ENCODE assay signal across 22 cellular contexts in genomic region chr2:189413249-189413648, GRCh38.
"Had no signal": no experiment of that assay in that cellular context is flagged by ENCODE, and none has a peak within 500 bp of the region (broad histone marks: within the 10 kb centered on the region; RNA-seq: fewer than 3 reads in every experiment).

No MANE protein-coding gene starts in this region.

- H3K27ac ChIP-seq: colonic mucosa, parathyroid adenoma, testis had no signal

- H3K27ac Mint-ChIP-seq: activated naive CD4-positive, alpha-beta T cell treated with anti-CD3 and anti-CD28 coated beads, Interleukin-2, amount 50 U/mL, for 24 hours; natural killer cell; stimulated activated naive B cell treated with anti-CD40 and anti-IgM and Interleukin-4, amounts not matched to agents 10 μg/mL and 1 μg/mL and 100 μg/mL, for 72 hours; T-helper 1 cell treated with Interleukin-12 subunit alpha and Interleukin-12 subunit beta and Interleukin-4 antibody, amounts not matched to agents 30 μg/mL and 1 μg/mL, for 36 hours; type B pancreatic cell; WTC11 had no signal

- H3K27me3 ChIP-seq: ascending aorta, brain microvascular endothelial cell, colonic mucosa, esophagus squamous epithelium, heart left ventricle, testis had no signal

- ATAC-seq: heart left ventricle; left cardiac atrium; natural killer cell; stimulated activated naive B cell treated with anti-CD40 and anti-IgM and Interleukin-4, amounts not matched to agents 10 μg/mL and 1 μg/mL and 100 μg/mL, for 72 hours; WTC11 had no signal

- DNase-seq: activated gamma-delta T cell treated with Interleukin-2 at 50 U/mL for 16 hours; activated T-cell treated with anti-CD3 and anti-CD28 coated beads, Interleukin-2, amount 50 U/mL, for 1 hour; brain microvascular endothelial cell; colonic mucosa; esophagus squamous epithelium; heart left ventricle; islet precursor cell; left cardiac atrium; mesendoderm; natural killer cell; stimulated activated CD4-positive, alpha-beta T cell treated with anti-CD3 and anti-CD28 coated beads, Interleukin-2, amount 100 ng/mL, for 48 hours; stimulated activated CD8-positive, alpha-beta memory T cell treated with anti-CD3 and anti-CD28 coated beads, Interleukin-4, amount 100 ng/mL, for 48 hours; stimulated activated naive B cell treated with anti-CD40 and anti-IgM and Interleukin-4, amounts not matched to agents 10 μg/mL and 1 μg/mL and 100 μg/mL, for 72 hours; T1000; testis had no signal

- H3K36me3 ChIP-seq: ascending aorta, brain microvascular endothelial cell, colonic mucosa, esophagus squamous epithelium, heart left ventricle had no signal

- H3K9me3 ChIP-seq: ascending aorta, colonic mucosa, esophagus squamous epithelium, heart left ventricle, testis had no signal

- H3K36me3 Mint-ChIP-seq: activated naive CD4-positive, alpha-beta T cell treated with anti-CD3 and anti-CD28 coated beads, Interleukin-2, amount 50 U/mL, for 24 hours; natural killer cell; stimulated activated naive B cell treated with anti-CD40 and anti-IgM and Interleukin-4, amounts not matched to agents 10 μg/mL and 1 μg/mL and 100 μg/mL, for 72 hours; type B pancreatic cell; WTC11 had no signal

- H3K4me3 ChIP-seq: ascending aorta, colonic mucosa, esophagus squamous epithelium, heart left ventricle, testis had no signal

- H3K4me1 ChIP-seq: colonic mucosa, parathyroid adenoma, testis had no signal

- H3K4me3 Mint-ChIP-seq: activated naive CD4-positive, alpha-beta T cell treated with anti-CD3 and anti-CD28 coated beads, Interleukin-2, amount 50 U/mL, for 24 hours; central memory CD8-positive, alpha-beta T cell; natural killer cell; stimulated activated naive B cell treated with anti-CD40 and anti-IgM and Interleukin-4, amounts not matched to agents 10 μg/mL and 1 μg/mL and 100 μg/mL, for 72 hours; T-helper 1 cell treated with Interleukin-12 subunit alpha and Interleukin-12 subunit beta and Interleukin-4 antibody, amounts not matched to agents 30 μg/mL and 1 μg/mL, for 36 hours; type B pancreatic cell; WTC11 had no signal

- H3K4me1 Mint-ChIP-seq: central memory CD8-positive, alpha-beta T cell; natural killer cell; stimulated activated naive B cell treated with anti-CD40 and anti-IgM and Interleukin-4, amounts not matched to agents 10 μg/mL and 1 μg/mL and 100 μg/mL, for 72 hours; WTC11 had no signal

- H3K9me3 Mint-ChIP-seq: activated naive CD4-positive, alpha-beta T cell treated with anti-CD3 and anti-CD28 coated beads, Interleukin-2, amount 50 U/mL, for 24 hours; central memory CD8-positive, alpha-beta T cell; natural killer cell; stimulated activated naive B cell treated with anti-CD40 and anti-IgM and Interleukin-4, amounts not matched to agents 10 μg/mL and 1 μg/mL and 100 μg/mL, for 72 hours; T-helper 1 cell treated with Interleukin-12 subunit alpha and Interleukin-12 subunit beta and Interleukin-4 antibody, amounts not matched to agents 30 μg/mL and 1 μg/mL, for 36 hours; type B pancreatic cell; WTC11 had no signal

- H3K27me3 Mint-ChIP-seq: activated naive CD4-positive, alpha-beta T cell treated with anti-CD3 and anti-CD28 coated beads, Interleukin-2, amount 50 U/mL, for 24 hours; central memory CD8-positive, alpha-beta T cell; stimulated activated naive B cell treated with anti-CD40 and anti-IgM and Interleukin-4, amounts not matched to agents 10 μg/mL and 1 μg/mL and 100 μg/mL, for 72 hours; type B pancreatic cell had no signal
